6 cellular contexts compared by ENCODE assay signal in the genomic region with DNA sequence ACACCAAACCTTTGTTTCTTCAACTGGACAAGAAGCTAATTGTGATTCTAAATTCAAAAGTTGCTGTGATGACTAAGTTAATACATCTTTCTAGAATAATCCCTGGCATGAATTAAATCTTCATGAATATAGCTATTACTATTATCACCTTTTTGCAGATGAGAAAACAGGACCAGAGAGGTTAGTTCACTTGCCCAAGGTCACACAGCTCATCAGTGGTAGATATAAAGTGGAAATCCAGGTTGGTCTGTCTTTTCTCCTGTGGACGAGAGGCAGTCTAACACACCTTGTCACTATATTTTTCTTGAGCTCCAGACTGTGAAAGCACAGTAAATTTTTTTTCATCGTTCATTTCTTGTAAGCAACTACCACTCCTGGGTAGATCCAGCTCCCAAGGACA.
"Had no signal": no experiment of that assay in that cellular context is flagged by ENCODE, and none has a peak within 500 bp of the region (broad histone marks: within the 10 kb centered on the region; RNA-seq: fewer than 3 reads in every experiment).

No MANE protein-coding gene starts in this region.

- H3K4me3 ChIP-seq: GM23338, HAP-1 had no signal

- H3K4me1 ChIP-seq: HAP-1 had no signal

- DNase-seq: H7, KBM-7 had no signal

- H3K9me3 ChIP-seq: HAP-1 had no signal

- H3K9ac ChIP-seq: KMS-11 had no signal

- H3K27ac ChIP-seq: KMS-11 had no signal

- H3K36me3 ChIP-seq: HAP-1 had no signal

- H3K4me2 ChIP-seq: GM23338, KMS-11 had no signal

- ATAC-seq: GM23338, HCT116 had no signal
